In genomic region chr11:27281276-27281675, GRCh38 we compare ENCODE assay signal across 31 cellular contexts.
A peak's percentile ranks its signal among the peaks of the same experiment; 100 is the strongest.
DNase-seq lines count a peak whose midpoint lies in the region; TF ChIP-seq lines count a peak whose summit lies in the region.
"Had no signal": no experiment of that assay in that cellular context is flagged by ENCODE, and none has a peak within 500 bp of the region (broad histone marks: within the 10 kb centered on the region; RNA-seq: fewer than 3 reads in every experiment).

No MANE protein-coding gene starts in this region.

- TF ChIP-seq CTCF in chondrocyte (IDR thresholded peaks at IDR 0.05), result no peak
- TF ChIP-seq CTCF in osteoblast (IDR thresholded peaks at IDR 0.05; ENCODE audit: extremely low read depth, low read depth, low read length), result no peak
- TF ChIP-seq CTCF in type B pancreatic cell (conservative IDR thresholded peaks at IDR 0.05), result no peak

- H3K79me2 ChIP-seq in osteoblast (ENCODE audit: insufficient read depth, low read length), result no peaks in the 10 kb centered on the region

- H3K27me3 Mint-ChIP-seq in chondrocyte (ENCODE audit: low read depth) (no peaks in the 10 kb centered on the region), type B pancreatic cell (peaks cover 3% of the 10 kb centered on the region)

- no peaks in the 10 kb centered on the region for H3K9me3 Mint-ChIP-seq in chondrocyte (ENCODE audit: low read depth)
- H3K9me3 Mint-ChIP-seq in type B pancreatic cell, result peaks cover 5% of the 10 kb centered on the region
- H3K9me3 Mint-ChIP-seq: activated naive CD8-positive, alpha-beta T cell treated with anti-CD3 and anti-CD28 coated beads, Interleukin-2, amount 50 U/mL, for 24 hours had no signal

- no peaks in the 10 kb centered on the region for H3K36me3 ChIP-seq in osteoblast (ENCODE audit: insufficient read depth, low read length)
- H3K36me3 ChIP-seq: BLaER1, MG63, pancreas, thyroid gland had no signal

- H3K4me3 ChIP-seq in Jurkat, Clone E6-1 (ENCODE audit: low read length), result no peak overlapping the region
- no peak overlapping the region for H3K4me3 ChIP-seq in osteoblast (ENCODE audit: insufficient read depth, low read length)
- H3K4me3 ChIP-seq: BLaER1, body of pancreas, MG63, pancreas, smooth muscle cell, thyroid gland had no signal

- H2AFZ ChIP-seq in osteoblast (ENCODE audit: low read length), result no peak overlapping the region

- H4K20me1 ChIP-seq in osteoblast (ENCODE audit: insufficient read depth, low read length), result no peaks in the 10 kb centered on the region
- H4K20me1 ChIP-seq: BLaER1 had no signal

- H3K4me1 Mint-ChIP-seq in chondrocyte (ENCODE audit: low read depth), result peaks cover 38% of the 10 kb centered on the region
- H3K4me1 Mint-ChIP-seq in type B pancreatic cell (ENCODE audit: unreplicated experiment), result peaks cover 22% of the 10 kb centered on the region
- H3K4me1 Mint-ChIP-seq: activated naive CD8-positive, alpha-beta T cell treated with anti-CD3 and anti-CD28 coated beads, Interleukin-2, amount 50 U/mL, for 24 hours had no signal

- H3K36me3 Mint-ChIP-seq in chondrocyte (ENCODE audit: low read depth) (no peaks in the 10 kb centered on the region), type B pancreatic cell (no peaks in the 10 kb centered on the region)

- H3K4me2 ChIP-seq in osteoblast (ENCODE audit: insufficient read depth, low read length), result peak overlapping the region; percentile 51
- H3K4me2 ChIP-seq: BLaER1, smooth muscle cell had no signal

- peak; percentile 23 for DNase-seq in Daoy (ENCODE audit: low read depth)
- peak; percentile 84 for DNase-seq in Jurkat, Clone E6-1 (ENCODE audit: low read depth, low spot score)
- no peak for DNase-seq in chondrocyte (ENCODE audit: low spot score)
- no peak for DNase-seq in osteoblast (ENCODE audit: insufficient read length, low spot score, missing footprints)
- no peak for DNase-seq in NCI-H1092 treated with DMSO at 0.1 percent for 48 hours (lab: John Stamatoyannopoulos, UW)
- no peak for DNase-seq in NCI-H146 (lab: John Stamatoyannopoulos, UW)
- DNase-seq in C1 segment of cervical spinal cord (lab: John Stamatoyannopoulos, UW), result no peak
- DNase-seq in type B pancreatic cell (ENCODE audit: extremely low spot score, unreplicated experiment), result no peak
- DNase-seq: activated CD4-positive, alpha-beta T cell treated with anti-CD3 and anti-CD28 coated beads, Interleukin-2, amount 50 U/mL, for 48 hours; activated CD4-positive, CD25-positive, alpha-beta regulatory T cell treated with anti-CD3 and anti-CD28 coated beads, Interleukin-2, amount 50 U/mL, for 72 hours; activated naive CD8-positive, alpha-beta T cell treated with anti-CD3 and anti-CD28 coated beads, Interleukin-2, amount 50 U/mL, for 24 hours; activated T-cell treated with anti-CD3 and anti-CD28 coated beads, Interleukin-2, amount 50 U/mL, for 48 hours; DMS53; GDM1; KG1; left colon; mammary epithelial cell; NCI-H1436; NCI-H2081 treated with DMSO at 0.1 percent for 48 hours; NCI-H2227 treated with DMSO at 0.1 percent for 48 hours; NCI-H526 treated with DMSO at 0.1 percent for 48 hours; pancreas; PC-3; stimulated activated CD4-positive, alpha-beta T cell treated with anti-CD3 and anti-CD28 coated beads, Interleukin-1b, Interleukin-23, amount 100 ng/mL, for 48 hours; stimulated activated naive CD8-positive, alpha-beta T cell treated with anti-CD3 and anti-CD28 coated beads, Interleukin-15, Interleukin-2, amounts not matched to agents 100 U/mL and 50 U/mL, for 24 hours; thyroid gland had no signal

- no peaks in the 10 kb centered on the region for H3K27me3 ChIP-seq in osteoblast (ENCODE audit: insufficient read depth, low read length)
- H3K27me3 ChIP-seq: BLaER1, body of pancreas, MG63, pancreas, thyroid gland had no signal

- H3K4me3 Mint-ChIP-seq in chondrocyte (ENCODE audit: unreplicated experiment) (no peak overlapping the region), type B pancreatic cell (no peak overlapping the region)
- H3K4me3 Mint-ChIP-seq: activated naive CD8-positive, alpha-beta T cell treated with anti-CD3 and anti-CD28 coated beads, Interleukin-2, amount 50 U/mL, for 24 hours had no signal

- H3K9me3 ChIP-seq in osteoblast (ENCODE audit: low read depth, low read length), result no peaks in the 10 kb centered on the region
- H3K9me3 ChIP-seq: BLaER1, body of pancreas, MG63, pancreas, thyroid gland had no signal

- peak overlapping the region; percentile 91 for H3K27ac ChIP-seq in osteoblast (ENCODE audit: low read depth, low read length)
- H3K27ac ChIP-seq: BLaER1, body of pancreas, epithelial cell of prostate, pancreas had no signal

- peaks cover 29% of the 10 kb centered on the region for H3K4me1 ChIP-seq in osteoblast (ENCODE audit: insufficient read depth, low read length)
- H3K4me1 ChIP-seq: BLaER1 had no signal

- H3K27ac Mint-ChIP-seq in chondrocyte (ENCODE audit: unreplicated experiment) (peak overlapping the region; percentile 86), type B pancreatic cell (no peak overlapping the region)
- H3K27ac Mint-ChIP-seq: activated naive CD8-positive, alpha-beta T cell treated with anti-CD3 and anti-CD28 coated beads, Interleukin-2, amount 50 U/mL, for 24 hours had no signal

Comparison
In these comparisons a context has a peak if more than half of its experiments do, and no peak if none do; other contexts are left out.
1. DNase-seq: peak in Daoy (single experiment) and Jurkat, Clone E6-1 (single experiment); none in chondrocyte (single experiment), osteoblast (single experiment), NCI-H1092 treated with DMSO at 0.1 percent for 48 hours (single experiment), NCI-H146 (single experiment), C1 segment of cervical spinal cord (0 of 14) and type B pancreatic cell (single experiment).